Comparison of ENCODE assay signal across 8 cellular contexts in genomic region chr11:416757-417621, GRCh38. TPM values are rescaled to one million over a fixed set of nuclear protein-coding genes. Genes with fewer than 3 reads are reported as not detected.
DNase-seq lines count a peak whose midpoint lies in the region; ATAC-seq and TF ChIP-seq lines count a peak whose summit lies in the region.

No MANE protein-coding gene starts in this region.

- peak overlapping the region; percentile 75 for H3K4me2 ChIP-seq in mesendoderm (ENCODE audit: low read length)

- H3K79me1 ChIP-seq in mesendoderm (ENCODE audit: low read length), result no peaks in the 10 kb centered on the region

- peak; percentile 26 for ATAC-seq in aorta (ENCODE audit: low FRiP score)

- H3K27ac ChIP-seq in SK-N-MC, result no peak overlapping the region
- H3K27ac ChIP-seq in colonic mucosa, result peak overlapping the region; percentile 90
- no peak overlapping the region for H3K27ac ChIP-seq in mesendoderm (ENCODE audit: low read depth, low read length)
- no peak overlapping the region for H3K27ac ChIP-seq in aorta (ENCODE audit: low read depth in 1 of 2, low read length in 2 of 2)
- H3K27ac ChIP-seq in substantia nigra (ENCODE audit: low read depth, low read length, poor library complexity, severe bottlenecking), result no peak overlapping the region

- no peaks in the 10 kb centered on the region for H3K36me3 ChIP-seq in SK-N-MC (ENCODE audit: insufficient read depth, low read length)
- H3K36me3 ChIP-seq in colonic mucosa, result no peaks in the 10 kb centered on the region
- H3K36me3 ChIP-seq in mesendoderm (ENCODE audit: control insufficient read depth, insufficient read depth, low read length), result no peaks in the 10 kb centered on the region
- no peaks in the 10 kb centered on the region for H3K36me3 ChIP-seq in aorta (ENCODE audit: control insufficient read depth in 1 of 2, insufficient read depth in 2 of 2, low read length in 1 of 2)

- peak overlapping the region; percentile 18 for H3K4ac ChIP-seq in mesendoderm (ENCODE audit: low read depth, low read length)

- H3K9ac ChIP-seq in SK-N-MC (ENCODE audit: insufficient read length) (no peak overlapping the region), colonic mucosa (ENCODE audit: low read depth in 2 of 2, low read length in 2 of 2) (peak overlapping the region; percentile 90 to 92), mesendoderm (ENCODE audit: low read length) (peak overlapping the region; percentile 74)

- peak; percentile 47 for DNase-seq in stimulated activated CD4-positive, alpha-beta T cell treated with anti-CD3 and anti-CD28 coated beads, Interleukin-4, amount 100 ng/mL, for 1 hour
- no peak for DNase-seq in stimulated activated CD4-positive, alpha-beta T cell treated with anti-CD3 and anti-CD28 coated beads, Interleukin-2, amount 100 ng/mL, for 48 hours
- DNase-seq in SK-N-MC (ENCODE audit: low read depth, low spot score), result no peak
- DNase-seq in colonic mucosa, result peak; percentile 78
- peak; percentile 34 for DNase-seq in mesendoderm
- DNase-seq in aorta, result peak in 1 of 2 donors; percentile 64
- DNase-seq in GM10266 (ENCODE audit: extremely low spot score), result no peak
- DNase-seq in substantia nigra (lab: John Stamatoyannopoulos, UW), result no peak

- no peak overlapping the region for H4K8ac ChIP-seq in mesendoderm (ENCODE audit: low read depth, low read length)

- no peaks in the 10 kb centered on the region for H3K27me3 ChIP-seq in colonic mucosa
- H3K27me3 ChIP-seq in mesendoderm (ENCODE audit: insufficient read depth, low read length, poor library complexity), result no peaks in the 10 kb centered on the region
- H3K27me3 ChIP-seq in aorta (ENCODE audit: control insufficient read depth in 1 of 2, insufficient read depth in 2 of 2, low read length in 1 of 2), result no peaks in the 10 kb centered on the region

- H2AK5ac ChIP-seq in mesendoderm (ENCODE audit: low read length), result no peak overlapping the region

- no CpG with 5 or more reads among the region's 97 CpGs for WGBS in mesendoderm (ENCODE audit: extremely low coverage, insufficient coverage, low lambda C conversion rate)
- WGBS in aorta, 2 donors, result 0 to 1% methylated on average over 54 to 97 of the region's 97 CpGs

- H2BK15ac ChIP-seq in mesendoderm (replicated peaks; ENCODE audit: low read depth), result no peak overlapping the region

- TF ChIP-seq CTCF in colonic mucosa (IDR thresholded peaks at IDR 0.05) (no peak), GM10266 (IDR thresholded peaks at IDR 0.05; ENCODE audit: control insufficient read depth, insufficient read depth, low read depth, missing control alignments) (no peak)

- H3K79me2 ChIP-seq in mesendoderm (ENCODE audit: control insufficient read depth, insufficient read depth, low read length), result no peaks in the 10 kb centered on the region

- H3K4me1 ChIP-seq in colonic mucosa (peaks cover 5% of the 10 kb centered on the region), mesendoderm (ENCODE audit: control insufficient read depth, low read depth, low read length) (no peaks in the 10 kb centered on the region), aorta (ENCODE audit: control insufficient read depth in 1 of 2, insufficient read depth in 2 of 2, low read length in 2 of 2) (no peaks in the 10 kb centered on the region)

- intact Hi-C loops in colonic mucosa (cut with DNase I), result no loop called here
- intact Hi-C loops in aorta (cut with DNase I), result no loop called here

- no peak overlapping the region for H2BK5ac ChIP-seq in mesendoderm (ENCODE audit: low read length)

- H4K5ac ChIP-seq in mesendoderm (ENCODE audit: low read length), result no peak overlapping the region

- H3K23ac ChIP-seq in mesendoderm (ENCODE audit: low read length), result no peak overlapping the region

- peak overlapping the region; percentile 81 for H3K56ac ChIP-seq in mesendoderm (ENCODE audit: low read length)

- no peak overlapping the region for H2BK120ac ChIP-seq in mesendoderm (ENCODE audit: low read depth, low read length)

- peak overlapping the region; percentile 31 for H3K18ac ChIP-seq in mesendoderm (ENCODE audit: low read length)

- no peaks in the 10 kb centered on the region for H3K9me3 ChIP-seq in SK-N-MC (ENCODE audit: low read depth, low read length)
- no peaks in the 10 kb centered on the region for H3K9me3 ChIP-seq in colonic mucosa
- no peaks in the 10 kb centered on the region for H3K9me3 ChIP-seq in aorta (ENCODE audit: control insufficient read depth, low read length)

- H3K4me3 ChIP-seq in SK-N-MC (peak overlapping the region; percentile 54; the same call in 1 of the 2 replicates), colonic mucosa (peak overlapping the region; percentile 70), mesendoderm (ENCODE audit: low read length) (peak overlapping the region; percentile 30), aorta (ENCODE audit: low read length in 2 of 2) (no peak overlapping the region)

RNA-seq across cellular contexts. Expression of gene SIGIRR, which starts 2.2 kb away (rescaled TPM):
- total RNA-seq in colonic mucosa (100 to 1,000 TPM in 1 of 2 donors, 10 to 100 TPM in 1; 91.4 to 177 TPM), aorta (10 to 100 TPM; 19.8 to 47.8 TPM)
- 24.9 TPM for polyA plus RNA-seq in mesendoderm (2013, experiment 1 of 2)
- 26.3 TPM for polyA plus RNA-seq in mesendoderm (2013, experiment 2 of 2)
- polyA plus RNA-seq in aorta, result 10 to 100 TPM; 27.8 to 52.7 TPM

RNA-seq across cellular contexts. Expression of gene PKP3, which starts 23.0 kb away (rescaled TPM):
- total RNA-seq in colonic mucosa (100 to 1,000 TPM; 167 to 247 TPM), aorta (under 1 TPM in 1 of 2 donors, not detected in 1; 0.42 TPM)
- polyA plus RNA-seq in mesendoderm (2013, experiment 1 of 2), result 13.1 TPM
- polyA plus RNA-seq in mesendoderm (2013, experiment 2 of 2), result 14.1 TPM
- polyA plus RNA-seq in aorta, result 10 to 100 TPM in 1 of 2 donors, under 1 TPM in 1; 0.05 to 10.9 TPM

RNA-seq across cellular contexts. Expression of gene ANO9, which starts 24.8 kb away (rescaled TPM):
- total RNA-seq in colonic mucosa (100 to 1,000 TPM; 121 to 129 TPM), aorta (1 to 10 TPM; 1.3 to 2.8 TPM)
- 4.0 TPM for polyA plus RNA-seq in mesendoderm (2013, experiment 1 of 2)
- 4.3 TPM for polyA plus RNA-seq in mesendoderm (2013, experiment 2 of 2)
- 1 to 10 TPM in 1 of 2 donors, under 1 TPM in 1; 0.41 to 8.1 TPM for polyA plus RNA-seq in aorta

RNA-seq across cellular contexts. Expression of gene PTDSS2, which starts 33.1 kb away (rescaled TPM):
- total RNA-seq in colonic mucosa (10 to 100 TPM; 20.6 to 27.6 TPM), aorta (10 to 100 TPM; 19.2 to 34.1 TPM)
- 19.8 TPM for polyA plus RNA-seq in mesendoderm (2013, experiment 1 of 2)
- 19.4 TPM for polyA plus RNA-seq in mesendoderm (2013, experiment 2 of 2)
- 10 to 100 TPM; 10.1 to 47.6 TPM for polyA plus RNA-seq in aorta

RNA-seq across cellular contexts. Expression of gene B4GALNT4, which starts 47.7 kb away (rescaled TPM):
- 1 to 10 TPM; 1.6 to 2.0 TPM for total RNA-seq in colonic mucosa
- polyA plus RNA-seq in mesendoderm (2013, experiment 1 of 2), result 24.9 TPM
- 24.4 TPM for polyA plus RNA-seq in mesendoderm (2013, experiment 2 of 2)
- 1 to 10 TPM in 1 of 2 donors, under 1 TPM in 1; 0.58 to 3.2 TPM for total RNA-seq in aorta
- 1 to 10 TPM in 1 of 2 donors, under 1 TPM in 1; 0.38 to 4.6 TPM for polyA plus RNA-seq in aorta

Comparison
In these comparisons a context has a peak if more than half of its experiments do, and no peak if none do; other contexts are left out.
1. DNase-seq: peak in stimulated activated CD4-positive, alpha-beta T cell treated with anti-CD3 and anti-CD28 coated beads, Interleukin-4, amount 100 ng/mL, for 1 hour (single experiment), colonic mucosa (single experiment) and mesendoderm (single experiment); none in stimulated activated CD4-positive, alpha-beta T cell treated with anti-CD3 and anti-CD28 coated beads, Interleukin-2, amount 100 ng/mL, for 48 hours (0 of 2), SK-N-MC (single experiment), GM10266 (single experiment) and substantia nigra (0 of 49).
2. H3K4me3 ChIP-seq: peak in SK-N-MC (single experiment), colonic mucosa (single experiment) and mesendoderm (single experiment); none in aorta (0 of 2).
3. RNA of gene PKP3, which starts 23.0 kb away (total RNA-seq): 167 to 247 TPM in colonic mucosa; 0.42 TPM in aorta; every median in the first group is over 100 times any median in the second.
4. RNA of gene ANO9, which starts 24.8 kb away (total RNA-seq): 121 to 129 TPM in colonic mucosa; 1.3 to 2.8 TPM in aorta; every median in the first group is over 10 times any median in the second.